In genomic region chr5:151686673-151687378, GRCh38 we compare ENCODE assay signal across 8 cellular contexts. TPM values are rescaled to one million over a fixed set of nuclear protein-coding genes. Genes with fewer than 3 reads are reported as not detected.
DNase-seq lines count a peak whose midpoint lies in the region; ATAC-seq and TF ChIP-seq lines count a peak whose summit lies in the region.

Gene SPARC, minus strand, starts transcription at chr5:151686915. Its CDS starts 10,727 bp downstream, at chr5:151676188.

- intact Hi-C loops in dorsolateral prefrontal cortex (cut with DNase I) (no loop called here), left lung (cut with DNase I) (no loop called here)

- H3K4me3 Mint-ChIP-seq in activated T-cell treated with anti-CD3 and anti-CD28 coated beads, Interleukin-2, amount 50 U/mL, for 24 hours = peak within 1 kb of the TSS; percentile 30

- H3K9me3 Mint-ChIP-seq in activated T-cell treated with anti-CD3 and anti-CD28 coated beads, Interleukin-2, amount 50 U/mL, for 24 hours = no peaks in the 10 kb centered on the region

- no peaks in the 10 kb centered on the region for H3K9me3 ChIP-seq in left lung

- H3K27me3 ChIP-seq in dorsolateral prefrontal cortex (no peaks in the 10 kb centered on the region), left lung (peaks cover 0 to 7% of the 10 kb centered on the region in 2 donors)

- H3K27me3 Mint-ChIP-seq in activated T-cell treated with anti-CD3 and anti-CD28 coated beads, Interleukin-2, amount 50 U/mL, for 24 hours = peaks cover 44% of the 10 kb centered on the region

- DNase-seq in activated T-cell treated with anti-CD3 and anti-CD28 coated beads, Interleukin-2, amount 50 U/mL, for 24 hours = no peak
- DNase-seq in activated T-cell treated with anti-CD3 and anti-CD28 coated beads, Interleukin-2, amount 50 U/mL, for 1 hour = no peak
- DNase-seq in dorsolateral prefrontal cortex (peak in 7 of 10 donors; percentile 45 to 72 (median 49)), left lung (peak; percentile 76 to 82)
- DNase-seq in stimulated activated naive CD8-positive, alpha-beta T cell treated with anti-CD3 and anti-CD28 coated beads, Interleukin-15, Interleukin-2, amounts not matched to agents 100 U/mL and 50 U/mL, for 24 hours = peak; percentile 6

- no peaks in the 10 kb centered on the region for H3K36me3 ChIP-seq in left lung

- H3K36me3 Mint-ChIP-seq in activated T-cell treated with anti-CD3 and anti-CD28 coated beads, Interleukin-2, amount 50 U/mL, for 24 hours (ENCODE audit: low read depth) = no peaks in the 10 kb centered on the region

- peaks cover 9% of the 10 kb centered on the region for H3K4me1 Mint-ChIP-seq in activated T-cell treated with anti-CD3 and anti-CD28 coated beads, Interleukin-2, amount 50 U/mL, for 24 hours (ENCODE audit: low read depth)

- H3K4me3 ChIP-seq in dorsolateral prefrontal cortex (peak within 1 kb of the TSS; percentile 20 to 74 (median 57)), left lung (peak within 1 kb of the TSS; percentile 52 to 56)

- ATAC-seq in HG02943 (IDR thresholded peaks at IDR 0.05; ENCODE audit: low read depth, unreplicated experiment) = peak; percentile 82
- peak; percentile 87 for ATAC-seq in left lung
- ATAC-seq in stimulated activated naive CD8-positive, alpha-beta T cell treated with anti-CD3 and anti-CD28 coated beads, Interleukin-15, Interleukin-2, amounts not matched to agents 100 U/mL and 50 U/mL, for 24 hours = peak; percentile 35
- no peak for ATAC-seq in HG03378 (IDR thresholded peaks at IDR 0.05; ENCODE audit: unreplicated experiment)

- TF ChIP-seq CTCF in dorsolateral prefrontal cortex (IDR thresholded peaks at IDR 0.05 in 54 of 56, conservative IDR thresholded peaks at IDR 0.05 in 2 of 56; ENCODE audit: low read depth in 1 of 56, partially characterized antibody in 56 of 56) = peak in 9 of 56 donors; percentile 9 to 22 (median 15)
- TF ChIP-seq CTCF in left lung (IDR thresholded peaks at IDR 0.05) = no peak

- H3K27ac ChIP-seq in dorsolateral prefrontal cortex (peak within 1 kb of the TSS; percentile 29 to 91 (median 80)), left lung (peak within 1 kb of the TSS; percentile 83 to 94)

- H3K4me1 ChIP-seq in left lung = peaks cover 19 to 53% of the 10 kb centered on the region in 2 donors

- no peak within 1 kb of the TSS for H3K27ac Mint-ChIP-seq in activated T-cell treated with anti-CD3 and anti-CD28 coated beads, Interleukin-2, amount 50 U/mL, for 24 hours

TF ChIP-seq in PFSK-1, 5 proteins besides CTCF, POLR2A, EP300 and RAD21:
- TF ChIP-seq FOXP2 (optimal IDR thresholded peaks at IDR 0.05; ENCODE audit: borderline replicate concordance, extremely low read depth, extremely low read length, insufficient read depth) = no peak
- TF ChIP-seq TAF1 (IDR thresholded peaks at IDR 0.05; ENCODE audit: borderline replicate concordance, insufficient read depth, low read length) = peak; percentile 85
- TF ChIP-seq REST (IDR thresholded peaks at IDR 0.05; ENCODE audit: insufficient read depth in 1 of 2, low read depth in 2 of 2, low read length in 2 of 2) = 0 out of 4 replicates have a peak, but pooled peaks of 1 of the 2 experiments have one; percentile 33
- TF ChIP-seq POLR2AphosphoS5 (IDR thresholded peaks at IDR 0.05; ENCODE audit: low read depth, low read length) = peak; percentile 98
- TF ChIP-seq SIN3A (IDR thresholded peaks at IDR 0.05; ENCODE audit: borderline replicate concordance, insufficient read depth, low read length) = no peak

RNA-seq across cellular contexts. Expression of gene SPARC, which starts in this region (rescaled TPM):
- 525 TPM for polyA plus RNA-seq in PFSK-1 (2012; ENCODE audit: insufficient read length, low read depth)
- total RNA-seq in dorsolateral prefrontal cortex (100 to 1,000 TPM; 118 to 878 (median 329) TPM), left lung (1,000 to 10,000 TPM; 1,647 to 5,045 TPM)

Comparison
In these comparisons a context has a peak if more than half of its experiments do, and no peak if none do; other contexts are left out.
1. DNase-seq: peak in dorsolateral prefrontal cortex (7 of 10), left lung (2 of 2) and stimulated activated naive CD8-positive, alpha-beta T cell treated with anti-CD3 and anti-CD28 coated beads, Interleukin-15, Interleukin-2, amounts not matched to agents 100 U/mL and 50 U/mL, for 24 hours (single experiment); none in activated T-cell treated with anti-CD3 and anti-CD28 coated beads, Interleukin-2, amount 50 U/mL, for 24 hours (single experiment) and activated T-cell treated with anti-CD3 and anti-CD28 coated beads, Interleukin-2, amount 50 U/mL, for 1 hour (single experiment).